In the genomic region with DNA sequence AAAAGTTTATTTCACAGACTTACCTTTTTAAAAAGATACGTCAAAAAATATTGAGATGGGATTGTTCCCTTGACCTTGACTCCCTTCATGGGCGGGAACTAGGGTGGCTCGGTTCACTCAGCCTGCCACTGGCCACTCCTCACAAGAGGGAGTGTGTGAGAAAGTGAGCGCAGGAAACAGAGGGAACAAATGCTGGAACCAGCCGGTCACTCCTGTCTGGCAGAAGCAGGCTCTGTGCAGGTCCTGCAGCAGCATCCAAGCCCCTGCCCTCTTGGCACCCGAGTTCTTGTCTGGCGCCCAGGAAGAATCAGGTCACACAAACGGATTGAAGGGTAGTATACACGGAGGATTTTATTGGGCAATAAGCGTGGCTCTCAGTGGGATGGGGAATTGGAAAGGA, we compare ENCODE assay signal across 31 cellular contexts. TPM values are rescaled to one million over a fixed set of nuclear protein-coding genes. Genes with fewer than 3 reads are reported as not detected.
"Had no signal": no experiment of that assay in that cellular context is flagged by ENCODE, and none has a peak within 500 bp of the region (broad histone marks: within the 10 kb centered on the region; RNA-seq: fewer than 3 reads in every experiment).

No MANE protein-coding gene starts in this region.

- H3K27ac ChIP-seq: adrenal gland, ascending aorta, cardiac muscle cell, foreskin keratinocyte, right lobe of liver, WERI-Rb-1 had no signal

- H3K9me3 ChIP-seq: adrenal gland, right lobe of liver, thyroid gland had no signal

- H3K27ac Mint-ChIP-seq: activated CD4-positive, alpha-beta memory T cell treated with anti-CD3 and anti-CD28 coated beads, Interleukin-2, amount 10 ng/mL, durations not matched to agents 7 days and 5 days; activated CD4-positive, alpha-beta T cell treated with anti-CD3 and anti-CD28 coated beads, Interleukin-2, amount 10 ng/mL, durations not matched to agents 7 days and 5 days; activated naive CD4-positive, alpha-beta T cell treated with anti-CD3 and anti-CD28 coated beads, Interleukin-2, amount 50 U/mL, for 72 hours; activated T-cell treated with anti-CD3 and anti-CD28 coated beads, Interleukin-2, amount 50 U/mL, for 24 hours; activated T-helper 17 cell treated with anti-CD3 and anti-CD28 coated beads, Interleukin-2, amount 50 U/mL, for 72 hours; endodermal cell; stimulated activated effector memory CD8-positive, alpha-beta T cell treated with anti-CD3 and anti-CD28 coated beads, Interleukin-12 subunit alpha, Interleukin-12 subunit beta, amount 100 ng/mL, for 72 hours; stimulated activated naive CD8-positive, alpha-beta T cell treated with anti-CD3 and anti-CD28 coated beads, Interleukin-15, Interleukin-2, amounts not matched to agents 100 ng/mL and 50 ng/mL, for 24 hours; T-helper 17 cell had no signal

- ATAC-seq: activated naive CD4-positive, alpha-beta T cell treated with anti-CD3 and anti-CD28 coated beads, Interleukin-2, amount 50 U/mL, for 72 hours; activated T-helper 17 cell treated with anti-CD3 and anti-CD28 coated beads, Interleukin-2, amount 50 U/mL, for 72 hours; esophagus mucosa; foreskin keratinocyte; right lobe of liver; stimulated activated effector memory CD8-positive, alpha-beta T cell treated with anti-CD3 and anti-CD28 coated beads, Interleukin-12 subunit alpha, Interleukin-12 subunit beta, amount 100 ng/mL, for 72 hours; T-helper 17 cell had no signal

- H3K4me3 Mint-ChIP-seq: activated CD4-positive, alpha-beta memory T cell treated with anti-CD3 and anti-CD28 coated beads, Interleukin-2, amount 10 ng/mL, durations not matched to agents 7 days and 5 days; activated CD4-positive, alpha-beta T cell treated with anti-CD3 and anti-CD28 coated beads, Interleukin-2, amount 10 ng/mL, durations not matched to agents 7 days and 5 days; activated T-cell treated with anti-CD3 and anti-CD28 coated beads, Interleukin-2, amount 50 U/mL, for 24 hours; activated T-helper 17 cell treated with anti-CD3 and anti-CD28 coated beads, Interleukin-2, amount 50 U/mL, for 72 hours; brain; endodermal cell; nephron; stimulated activated effector memory CD8-positive, alpha-beta T cell treated with anti-CD3 and anti-CD28 coated beads, Interleukin-12 subunit alpha, Interleukin-12 subunit beta, amount 100 ng/mL, for 72 hours; stimulated activated naive CD8-positive, alpha-beta T cell treated with anti-CD3 and anti-CD28 coated beads, Interleukin-15, Interleukin-2, amounts not matched to agents 100 ng/mL and 50 ng/mL, for 24 hours; T-helper 17 cell had no signal

- H3K4me3 ChIP-seq: adrenal gland, ascending aorta, cardiac muscle cell, right lobe of liver, skin epidermis, thyroid gland had no signal

- H3K36me3 Mint-ChIP-seq: brain; stimulated activated effector memory CD8-positive, alpha-beta T cell treated with anti-CD3 and anti-CD28 coated beads, Interleukin-12 subunit alpha, Interleukin-12 subunit beta, amount 100 ng/mL, for 72 hours had no signal

- H3K27me3 ChIP-seq: adrenal gland, ascending aorta, cardiac muscle cell, right lobe of liver, thyroid gland had no signal

- DNase-seq: activated CD4-positive, alpha-beta memory T cell treated with anti-CD3 and anti-CD28 coated beads, Interleukin-2, amount 10 ng/mL, durations not matched to agents 7 days and 5 days; activated CD4-positive, alpha-beta T cell treated with anti-CD3 and anti-CD28 coated beads for 1 hour; activated CD4-positive, alpha-beta T cell treated with anti-CD3 and anti-CD28 coated beads, Interleukin-2, amount 10 ng/mL, durations not matched to agents 7 days and 5 days; activated CD8-positive, alpha-beta memory T cell treated with anti-CD3 and anti-CD28 coated beads, Interleukin-2, amount 50 U/mL, for 48 hours; activated naive CD4-positive, alpha-beta T cell; activated T-cell treated with anti-CD3 and anti-CD28 coated beads, Interleukin-2, amount 50 U/mL, for 24 hours; adrenal gland; endodermal cell; foreskin keratinocyte; mammary epithelial cell; right lobe of liver; stimulated activated CD4-positive, alpha-beta T cell treated with anti-CD3 and anti-CD28 coated beads, Interleukin-4, amount 100 ng/mL, for 24 hours; T-helper 17 cell; T1000; WERI-Rb-1 had no signal

- H3K4me1 Mint-ChIP-seq: activated CD4-positive, alpha-beta memory T cell treated with anti-CD3 and anti-CD28 coated beads, Interleukin-2, amount 10 ng/mL, durations not matched to agents 7 days and 5 days; activated CD4-positive, alpha-beta T cell treated with anti-CD3 and anti-CD28 coated beads, Interleukin-2, amount 10 ng/mL, durations not matched to agents 7 days and 5 days; activated T-helper 17 cell treated with anti-CD3 and anti-CD28 coated beads, Interleukin-2, amount 50 U/mL, for 72 hours; nephron; stimulated activated effector memory CD8-positive, alpha-beta T cell treated with anti-CD3 and anti-CD28 coated beads, Interleukin-12 subunit alpha, Interleukin-12 subunit beta, amount 100 ng/mL, for 72 hours had no signal

- H3K9me3 Mint-ChIP-seq: stimulated activated effector memory CD8-positive, alpha-beta T cell treated with anti-CD3 and anti-CD28 coated beads, Interleukin-12 subunit alpha, Interleukin-12 subunit beta, amount 100 ng/mL, for 72 hours had no signal

- H3K4me1 ChIP-seq: adrenal gland, foreskin keratinocyte, right lobe of liver had no signal

- FAIRE-seq: islet of Langerhans had no signal

- H3K36me3 ChIP-seq: adrenal gland, ascending aorta, cardiac muscle cell, heart right ventricle, right lobe of liver, thyroid gland, WERI-Rb-1 had no signal

RNA-seq across cellular contexts. Expression of gene ZNF648, which starts 58.9 kb away (rescaled TPM):
- total RNA-seq: activated CD4-positive, alpha-beta memory T cell treated with anti-CD3 and anti-CD28 coated beads, Interleukin-2, amount 10 ng/mL, durations not matched to agents 7 days and 5 days; activated CD4-positive, alpha-beta T cell treated with anti-CD3 and anti-CD28 coated beads, Interleukin-2, amount 10 ng/mL, durations not matched to agents 7 days and 5 days; ascending aorta; foreskin keratinocyte; mucosa of gallbladder; osteoblast; T-helper 17 cell had no signal
- polyA plus RNA-seq: adrenal gland, cardiac muscle cell, foreskin keratinocyte, heart right ventricle, urinary bladder had no signal
